Comparison of ENCODE assay signal across 8 cellular contexts in genomic region chr17:50096092-50096491, GRCh38. TPM values are rescaled to one million over a fixed set of nuclear protein-coding genes. Genes with fewer than 3 reads are reported as not detected.
A peak's percentile ranks its signal among the peaks of the same experiment; 100 is the strongest.
DNase-seq lines count a peak whose midpoint lies in the region; ATAC-seq and TF ChIP-seq lines count a peak whose summit lies in the region.

No MANE protein-coding gene starts in this region.

- WGBS in mesodermal cell (ENCODE audit: insufficient coverage in 2 of 2), 2 experiments: 50 to 61% methylated on average over 5 to 6 of the region's 6 CpGs
- 13 to 22% methylated on average over 1 to 6 of the region's 6 CpGs for WGBS in upper lobe of left lung, 2 donors

- H3K4me1 ChIP-seq in mesodermal cell (ENCODE audit: control insufficient read depth, insufficient read depth, low read length, poor library complexity, severe bottlenecking) (peaks cover 13% of the 10 kb centered on the region), upper lobe of left lung (peaks cover 14 to 32% (median 22%) of the 10 kb centered on the region in 4 donors)

- no peaks in the 10 kb centered on the region for H3K27me3 ChIP-seq in upper lobe of left lung

- H3K4me1 Mint-ChIP-seq in activated T-cell treated with anti-CD3 and anti-CD28 coated beads, Interleukin-2, amount 50 U/mL, for 24 hours (ENCODE audit: low read depth): peaks cover 36% of the 10 kb centered on the region

- peaks cover 16% of the 10 kb centered on the region for H3K36me3 Mint-ChIP-seq in activated T-cell treated with anti-CD3 and anti-CD28 coated beads, Interleukin-2, amount 50 U/mL, for 24 hours (ENCODE audit: low read depth)

- H3K4me3 Mint-ChIP-seq in activated T-cell treated with anti-CD3 and anti-CD28 coated beads, Interleukin-2, amount 50 U/mL, for 24 hours: peak overlapping the region; percentile 86

- H3K9me3 Mint-ChIP-seq in activated T-cell treated with anti-CD3 and anti-CD28 coated beads, Interleukin-2, amount 50 U/mL, for 24 hours: no peaks in the 10 kb centered on the region

- H3K36me3 ChIP-seq in mesodermal cell (ENCODE audit: control insufficient read depth, insufficient read depth, low read length) (peaks cover 3% of the 10 kb centered on the region), upper lobe of left lung (peaks cover 0 to 32% (median 20%) of the 10 kb centered on the region in 4 donors)

- peak overlapping the region; percentile 87 for H3K27ac Mint-ChIP-seq in activated T-cell treated with anti-CD3 and anti-CD28 coated beads, Interleukin-2, amount 50 U/mL, for 24 hours

- no peak for TF ChIP-seq CTCF in choroid plexus epithelial cell (conservative IDR thresholded peaks at IDR 0.05; ENCODE audit: low read depth, low read length)
- TF ChIP-seq CTCF in upper lobe of left lung (IDR thresholded peaks at IDR 0.05): no peak

- no peaks in the 10 kb centered on the region for H3K27me3 Mint-ChIP-seq in activated T-cell treated with anti-CD3 and anti-CD28 coated beads, Interleukin-2, amount 50 U/mL, for 24 hours

- H3K4me3 ChIP-seq in choroid plexus epithelial cell (ENCODE audit: low read depth, low read length) (peak overlapping the region; percentile 99), mesodermal cell (ENCODE audit: extremely low read depth, insufficient read depth, low read length, poor library complexity, severe bottlenecking) (peak overlapping the region; percentile 95), upper lobe of left lung (peak overlapping the region; percentile 11 to 98 (median 78))

- H3K9me3 ChIP-seq in mesodermal cell (ENCODE audit: control insufficient read depth, low read length): no peaks in the 10 kb centered on the region
- no peaks in the 10 kb centered on the region for H3K9me3 ChIP-seq in upper lobe of left lung

- no peak for DNase-seq in activated T-cell treated with anti-CD3 and anti-CD28 coated beads, Interleukin-2, amount 50 U/mL, for 24 hours
- DNase-seq in activated T-cell treated with anti-CD3 and anti-CD28 coated beads for 4 hours (no peak), choroid plexus epithelial cell (ENCODE audit: low read depth) (no peak), upper lobe of left lung (no peak), NCI-H446 treated with DMSO at 0.1 percent for 48 hours (lab: John Stamatoyannopoulos, UW) (no peak)
- no peak for DNase-seq in stimulated activated CD8-positive, alpha-beta memory T cell treated with anti-CD3 and anti-CD28 coated beads, Interleukin-4, amount 100 ng/mL, for 48 hours

- ATAC-seq in upper lobe of left lung (ENCODE audit: low FRiP score in 2 of 2): no peak
- no peak for ATAC-seq in HG03460 (IDR thresholded peaks at IDR 0.05; ENCODE audit: unreplicated experiment)

- TF ChIP-seq POLR2A in upper lobe of left lung (IDR thresholded peaks at IDR 0.05): no peak

- no peak for TF ChIP-seq EP300 in upper lobe of left lung (IDR thresholded peaks at IDR 0.05)

- no peak overlapping the region for H3K27ac ChIP-seq in mesodermal cell (ENCODE audit: low read depth, low read length, severe bottlenecking)
- peak overlapping the region; percentile 57 to 90 (median 84) for H3K27ac ChIP-seq in upper lobe of left lung

RNA-seq across cellular contexts. Expression of gene PDK2, which starts 0.9 kb away (rescaled TPM):
- polyA plus RNA-seq in mesodermal cell (2013, experiment 1 of 2): 34.0 TPM
- 27.2 TPM for polyA plus RNA-seq in mesodermal cell (2013, experiment 2 of 2)
- 10 to 100 TPM; 15.7 to 80.7 (median 34.9) TPM for total RNA-seq in upper lobe of left lung

RNA-seq across cellular contexts. Expression of gene SAMD14, which starts 33.9 kb away (rescaled TPM):
- polyA plus RNA-seq in mesodermal cell (2013, experiment 1 of 2): 26.6 TPM
- 18.7 TPM for polyA plus RNA-seq in mesodermal cell (2013, experiment 2 of 2)
- 10 to 100 TPM in 2 of 6 donors, 1 to 10 TPM in 3, under 1 TPM in 1; 0.49 to 16.8 (median 5.6) TPM for total RNA-seq in upper lobe of left lung

RNA-seq across cellular contexts. Expression of gene ITGA3, which starts 40.2 kb away (rescaled TPM):
- 108 TPM for polyA plus RNA-seq in mesodermal cell (2013, experiment 1 of 2)
- 102 TPM for polyA plus RNA-seq in mesodermal cell (2013, experiment 2 of 2)
- 100 to 1,000 TPM; 193 to 469 (median 350) TPM for total RNA-seq in upper lobe of left lung

RNA-seq across cellular contexts. Expression of gene PPP1R9B, which starts 54.4 kb away (rescaled TPM):
- 45.5 TPM for polyA plus RNA-seq in mesodermal cell (2013, experiment 1 of 2)
- 36.7 TPM for polyA plus RNA-seq in mesodermal cell (2013, experiment 2 of 2)
- 100 to 1,000 TPM in 1 of 6 donors, 10 to 100 TPM in 5; 37.5 to 121 (median 74.7) TPM for total RNA-seq in upper lobe of left lung
